In genomic region chr13:111114362-111115050, GRCh38 we compare ENCODE assay signal across 8 cellular contexts. TPM values are rescaled to one million over a fixed set of nuclear protein-coding genes. Genes with fewer than 3 reads are reported as not detected.
A peak's percentile ranks its signal among the peaks of the same experiment; 100 is the strongest.
DNase-seq lines count a peak whose midpoint lies in the region; ATAC-seq and TF ChIP-seq lines count a peak whose summit lies in the region.

No MANE protein-coding gene starts in this region.

- TF ChIP-seq EP300 in SK-N-SH (IDR thresholded peaks at IDR 0.05; ENCODE audit: borderline replicate concordance in 1 of 2, low read depth in 1 of 2, low read length in 1 of 2): no peak

- H3F3A ChIP-seq in SK-N-SH (replicated peaks; ENCODE audit: insufficient read depth): no peaks in the 10 kb centered on the region

- peaks cover 14% of the 10 kb centered on the region; the same call in 1 of the 2 replicates for H3K4me1 ChIP-seq in BLaER1
- H3K4me1 ChIP-seq in SK-N-SH (ENCODE audit: control insufficient read depth in 1 of 2, insufficient read depth in 2 of 2, low read depth in 1 of 2, low read length in 1 of 2): peaks cover 0 to 27% of the 10 kb centered on the region in 2 experiments; a peak in 2 of 4 replicates
- H3K4me1 ChIP-seq in right lobe of liver: peaks cover 0 to 12% (median 4%) of the 10 kb centered on the region in 4 donors
- no peaks in the 10 kb centered on the region for H3K4me1 ChIP-seq in SJCRH30

- peak overlapping the region; percentile 88 to 90 for H3K4me3 Mint-ChIP-seq in stimulated activated naive CD8-positive, alpha-beta T cell treated with anti-CD3 and anti-CD28 coated beads, Interleukin-15, amount 100 ng/mL, for 72 hours

- WGBS in SK-N-SH (ENCODE audit: low lambda C conversion rate): 10% methylated on average over 24 of the region's 55 CpGs
- 2% methylated on average over 29 of the region's 55 CpGs for WGBS in right lobe of liver (ENCODE audit: insufficient coverage, low coverage, low lambda C conversion rate, missing lambda C conversion rate)

- H3K36me3 ChIP-seq in BLaER1 (no peaks in the 10 kb centered on the region), SK-N-SH (replicated peaks in 1 of 2; ENCODE audit: control insufficient read depth in 1 of 2, insufficient read depth in 2 of 2, low read length in 1 of 2) (no peaks in the 10 kb centered on the region), right lobe of liver (no peaks in the 10 kb centered on the region), SJCRH30 (no peaks in the 10 kb centered on the region)

- no peak for TF ChIP-seq CTCF in SK-N-SH (IDR thresholded peaks at IDR 0.05)
- no peak for TF ChIP-seq CTCF in dorsolateral prefrontal cortex (IDR thresholded peaks at IDR 0.05 in 54 of 56, conservative IDR thresholded peaks at IDR 0.05 in 2 of 56; ENCODE audit: low read depth in 1 of 56, partially characterized antibody in 56 of 56)
- TF ChIP-seq CTCF in right lobe of liver (IDR thresholded peaks at IDR 0.05): no peak

- peak overlapping the region in 1 of 2 donors; percentile 53 for H3K27ac Mint-ChIP-seq in stimulated activated naive CD8-positive, alpha-beta T cell treated with anti-CD3 and anti-CD28 coated beads, Interleukin-15, amount 100 ng/mL, for 72 hours

- POLR2A ChIA-PET in SK-N-SH (lab: Yijun Ruan, JAX): no interaction called here

- no peaks in the 10 kb centered on the region for H3K79me2 ChIP-seq in SK-N-SH (ENCODE audit: insufficient read depth)

- H3K4me3 ChIP-seq in BLaER1 (peak overlapping the region; percentile 68), SK-N-SH (ENCODE audit: low read depth in 2 of 2, low read length in 1 of 2) (peak overlapping the region; percentile 50 to 56), dorsolateral prefrontal cortex (peak overlapping the region; percentile 21 to 79 (median 65)), right lobe of liver (peak overlapping the region; percentile 52 to 57 (median 56)), SJCRH30 (no peak overlapping the region; the same call in 1 of the 2 replicates)

- H2AFZ ChIP-seq in SK-N-SH (ENCODE audit: low read depth): no peak overlapping the region

- H3K4me1 Mint-ChIP-seq in stimulated activated naive CD8-positive, alpha-beta T cell treated with anti-CD3 and anti-CD28 coated beads, Interleukin-15, amount 100 ng/mL, for 72 hours: peaks cover 15% of the 10 kb centered on the region

- H3K27ac ChIP-seq in BLaER1 (no peak overlapping the region), SK-N-SH (ENCODE audit: low read depth in 2 of 2, low read length in 1 of 2) (peak overlapping the region in 1 of 2 experiments; percentile 72; a peak in 2 of 4 replicates), dorsolateral prefrontal cortex (peak overlapping the region in 58 of 59 donors; percentile 2 to 93 (median 82)), right lobe of liver (peak overlapping the region in 2 of 3 donors; percentile 20 to 47), SJCRH30 (no peak overlapping the region)

- no peak for TF ChIP-seq RAD21 in SK-N-SH (IDR thresholded peaks at IDR 0.05; ENCODE audit: low read length)

- intact Hi-C loops in dorsolateral prefrontal cortex (cut with DNase I): no loop called here
- intact Hi-C loops in right lobe of liver (cut with DNase I): no loop called here

- CTCF ChIA-PET in SK-N-SH (lab: Yijun Ruan, JAX): interaction anchor here (2.3 kb wide), 1 partner anchor 47 kb away, joined by 11 read pairs; no protein-coding TSS in a partner anchor

- H3K27me3 ChIP-seq in BLaER1 (peaks cover 92% of the 10 kb centered on the region), SK-N-SH (ENCODE audit: insufficient read depth) (peaks cover 58% of the 10 kb centered on the region), dorsolateral prefrontal cortex (peaks cover 0 to 56% (median 0%) of the 10 kb centered on the region in 45 donors), right lobe of liver (no peaks in the 10 kb centered on the region), SJCRH30 (peaks cover 25% of the 10 kb centered on the region)

- H3K9me2 ChIP-seq in SK-N-SH: no peaks in the 10 kb centered on the region

- H3K9me3 ChIP-seq in BLaER1 (peaks cover 14% of the 10 kb centered on the region), SK-N-SH (no peaks in the 10 kb centered on the region; the same call in 1 of the 2 replicates), right lobe of liver (no peaks in the 10 kb centered on the region), SJCRH30 (replicated peaks) (no peaks in the 10 kb centered on the region)

- DNase-seq in SK-N-SH: peak; percentile 77
- DNase-seq in dorsolateral prefrontal cortex: peak in 6 of 10 donors; percentile 19 to 65 (median 56)
- peak in 2 of 3 donors; percentile 55 for DNase-seq in right lobe of liver
- DNase-seq in stimulated activated naive CD8-positive, alpha-beta T cell treated with anti-CD3 and anti-CD28 coated beads, Interleukin-15, amount 100 ng/mL, for 72 hours: peak; percentile 21 to 26
- DNase-seq in HPDE6-E6E7 (ENCODE audit: extremely low spot score): no peak
- no peak for DNase-seq in SJCRH30

- H3K4me2 ChIP-seq in BLaER1 (peak overlapping the region; percentile 95), SK-N-SH (peak overlapping the region; percentile 68; the same call in 1 of the 2 replicates)

- H3K9ac ChIP-seq in BLaER1 (no peak overlapping the region), SK-N-SH (no peak overlapping the region)

- ATAC-seq in GM19395 (IDR thresholded peaks at IDR 0.05; ENCODE audit: unreplicated experiment) (peak; percentile 54), right lobe of liver (peak; percentile 54 to 60 (median 58))
- ATAC-seq in stimulated activated naive CD8-positive, alpha-beta T cell treated with anti-CD3 and anti-CD28 coated beads, Interleukin-15, amount 100 ng/mL, for 72 hours: peak; percentile 60

- no peaks in the 10 kb centered on the region for H3K9me3 Mint-ChIP-seq in stimulated activated naive CD8-positive, alpha-beta T cell treated with anti-CD3 and anti-CD28 coated beads, Interleukin-15, amount 100 ng/mL, for 72 hours

- H3K27me3 Mint-ChIP-seq in stimulated activated naive CD8-positive, alpha-beta T cell treated with anti-CD3 and anti-CD28 coated beads, Interleukin-15, amount 100 ng/mL, for 72 hours: peaks cover 90% of the 10 kb centered on the region

- no peak for TF ChIP-seq POLR2A in right lobe of liver (IDR thresholded peaks at IDR 0.05)

- H4K20me1 ChIP-seq in BLaER1 (peaks cover 29% of the 10 kb centered on the region), SK-N-SH (ENCODE audit: insufficient read depth) (no peaks in the 10 kb centered on the region)

TF ChIP-seq in SK-N-SH, 30 proteins besides CTCF, POLR2A, EP300 and RAD21:
- TF ChIP-seq GATA2 (CRISPR knock-in tag; IDR thresholded peaks at IDR 0.05) (no peak), ELF1 (IDR thresholded peaks at IDR 0.05) (no peak), IRF3 (IDR thresholded peaks at IDR 0.05; ENCODE audit: low read depth, low read length) (no peak), TCF12 (IDR thresholded peaks at IDR 0.05) (no peak), MXI1 (IDR thresholded peaks at IDR 0.05; ENCODE audit: low read depth, low read length) (peak; percentile 30; the same call in 1 of the 2 replicates), FOXM1 (IDR thresholded peaks at IDR 0.05; ENCODE audit: low read depth) (no peak), USF1 (IDR thresholded peaks at IDR 0.05; ENCODE audit: borderline replicate concordance, low read depth) (no peak)

RNA-seq across cellular contexts. Expression of gene ARHGEF7, which starts 0.6 kb away (rescaled TPM):
- 19.8 and 21.6 TPM in 2 replicates for polyA plus RNA-seq in SK-N-SH (2012; rRNA removed)
- 16.6 and 20.0 TPM in 2 replicates for polyA plus RNA-seq in SK-N-SH (2012; cell fraction: cytosol; rRNA removed)
- polyA plus RNA-seq in SK-N-SH (2012; cell fraction: nucleus; rRNA removed): 83.5 and 99.5 TPM in 2 replicates
- 100 to 1,000 TPM; 147 to 344 (median 238) TPM for total RNA-seq in dorsolateral prefrontal cortex
- total RNA-seq in right lobe of liver: 10 to 100 TPM; 22.0 to 40.1 (median 33.8) TPM
- total RNA-seq in SJCRH30 (2014; rRNA removed; shearing (Covaris generic)): 30.7 and 34.6 TPM in 2 replicates

Comparison
In these comparisons a context has a peak if more than half of its experiments do, and no peak if none do; other contexts are left out.
1. H3K27ac ChIP-seq: peak in dorsolateral prefrontal cortex (58 of 59) and right lobe of liver (2 of 3); none in BLaER1 (single experiment) and SJCRH30 (single experiment).
2. DNase-seq: peak in SK-N-SH (single experiment), dorsolateral prefrontal cortex (6 of 10), right lobe of liver (2 of 3) and stimulated activated naive CD8-positive, alpha-beta T cell treated with anti-CD3 and anti-CD28 coated beads, Interleukin-15, amount 100 ng/mL, for 72 hours (2 of 2); none in HPDE6-E6E7 (single experiment) and SJCRH30 (0 of 2).
3. Peak in every context shown above with its lines, with median percentiles within 50 percentile points of each other: ATAC-seq.